Comparison of ENCODE assay signal across 8 cellular contexts in the genomic region with DNA sequence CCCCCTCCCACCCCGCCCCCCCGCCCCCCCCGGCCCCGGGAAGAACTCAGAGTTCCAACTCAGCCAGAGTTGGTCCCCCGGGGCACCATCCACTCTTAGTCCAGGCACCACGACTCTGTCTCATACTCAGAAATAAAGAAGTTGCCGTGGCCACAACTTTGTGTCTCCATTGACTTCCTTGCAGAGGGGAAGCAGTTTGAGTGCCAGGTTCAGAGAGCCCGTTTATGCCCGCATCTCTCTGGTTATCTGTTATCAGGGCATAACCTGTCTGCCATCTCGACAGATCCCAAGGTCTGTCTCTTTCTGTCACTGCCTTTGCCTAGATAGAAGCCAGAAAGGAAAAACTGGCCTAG. TPM values are rescaled to one million over a fixed set of nuclear protein-coding genes. Genes with fewer than 3 reads are reported as not detected.
DNase-seq lines count a peak whose midpoint lies in the region; ATAC-seq, FAIRE-seq and TF ChIP-seq lines count a peak whose summit lies in the region.

No MANE protein-coding gene starts in this region.

- H3K4me2 ChIP-seq in MM.1S (ENCODE audit: low read depth, low read length), result peak overlapping the region; percentile 71

- intact Hi-C loops in activated CD4-positive, alpha-beta T cell treated with anti-CD3 and anti-CD28 coated beads for 36 hours (cut with DNase I, micrococcal nuclease), result loop anchor here in 1 of 2 experiments (5.0 kb wide), 2 partner anchors 811 to 1021 kb away; a partner anchor contains a TSS

- POLR2A ChIA-PET in activated CD4-positive, alpha-beta T cell treated with anti-CD3 and anti-CD28 coated beads for 36 hours (lab: Charles Lee), result interaction anchor here (0.6 to 1.5 kb wide), 2 partner anchors 91 to 141 kb away, joined by 3 to 7 read pairs; a partner anchor contains a TSS

- H3K4me1 Mint-ChIP-seq in activated CD4-positive, alpha-beta T cell treated with anti-CD3 and anti-CD28 coated beads for 36 hours, result peaks cover 31% of the 10 kb centered on the region

- peak overlapping the region; percentile 98 for H3K27ac Mint-ChIP-seq in activated CD4-positive, alpha-beta T cell treated with anti-CD3 and anti-CD28 coated beads for 36 hours

- no peak for ATAC-seq in activated CD4-positive, alpha-beta T cell treated with anti-CD3 and anti-CD28 coated beads for 36 hours
- no peak for ATAC-seq in GM19467 (IDR thresholded peaks at IDR 0.05; ENCODE audit: unreplicated experiment)

- DNase-seq in activated CD4-positive, alpha-beta T cell treated with anti-CD3 and anti-CD28 coated beads for 36 hours, result no peak
- no peak for DNase-seq in activated CD4-positive, alpha-beta T cell treated with anti-CD3 and anti-CD28 coated beads for 1 hour
- no peak for DNase-seq in MM.1S
- DNase-seq in caudate nucleus (lab: John Stamatoyannopoulos, UW), result peak in 2 of 61 donors; percentile 48 to 54
- DNase-seq in urothelium cell line (ENCODE audit: low spot score), result no peak
- no peak for DNase-seq in inferior parietal cortex (ENCODE audit: extremely low spot score)

- CTCF ChIA-PET in activated CD4-positive, alpha-beta T cell treated with anti-CD3 and anti-CD28 coated beads for 36 hours (lab: Charles Lee), result interaction anchor here (1.0 kb wide), 3 partner anchors 8 to 75 kb away, joined by 3 to 5 read pairs (median 4); a partner anchor contains a TSS

- H4K20me1 ChIP-seq in MM.1S (ENCODE audit: insufficient read depth, low read length), result peaks cover 13% of the 10 kb centered on the region; the same call in 1 of the 2 replicates

- H3K36me3 ChIP-seq in MM.1S (replicated peaks; ENCODE audit: insufficient read depth, low read length) (no peaks in the 10 kb centered on the region; the same call in 1 of the 2 replicates), muscle layer of duodenum (ENCODE audit: control insufficient read depth in 1 of 2, insufficient read depth in 2 of 2, low read length in 2 of 2) (peaks cover 15 to 17% of the 10 kb centered on the region in 2 donors)

- TF ChIP-seq CTCF in MM.1S (IDR thresholded peaks at IDR 0.05; ENCODE audit: low read length), result no peak

- no peaks in the 10 kb centered on the region for H3K27me3 Mint-ChIP-seq in activated CD4-positive, alpha-beta T cell treated with anti-CD3 and anti-CD28 coated beads for 36 hours

- H2AFZ ChIP-seq in MM.1S (ENCODE audit: low read length), result no peak overlapping the region

- H3K4me3 ChIP-seq in MM.1S (ENCODE audit: low read length), result peak overlapping the region; percentile 93
- H3K4me3 ChIP-seq in muscle layer of duodenum (ENCODE audit: low read depth in 1 of 2, low read length in 2 of 2), result peak overlapping the region; percentile 85 to 89

- peak overlapping the region; percentile 41; the same call in 1 of the 2 replicates for H3K9ac ChIP-seq in MM.1S (ENCODE audit: low read length)

- peaks cover 5% of the 10 kb centered on the region; the same call in 1 of the 2 replicates for H3F3A ChIP-seq in MM.1S (ENCODE audit: insufficient read depth, low read length)

- peaks cover 48% of the 10 kb centered on the region for H3K79me2 ChIP-seq in MM.1S (ENCODE audit: low read length)

- no peak for FAIRE-seq in urothelium cell line (lab: Jason Lieb, UNC)

- H3K27ac ChIP-seq in MM.1S (ENCODE audit: low read length) (no peak overlapping the region), caudate nucleus (ENCODE audit: low read depth, low read length) (peak overlapping the region; percentile 88), muscle layer of duodenum (ENCODE audit: low read length) (peak overlapping the region; percentile 73)

- H3K9me3 ChIP-seq in MM.1S (replicated peaks; ENCODE audit: insufficient read depth, low read length) (no peaks in the 10 kb centered on the region), muscle layer of duodenum (ENCODE audit: control insufficient read depth in 1 of 2, low read length in 2 of 2) (no peaks in the 10 kb centered on the region)

- H3K9me3 Mint-ChIP-seq in activated CD4-positive, alpha-beta T cell treated with anti-CD3 and anti-CD28 coated beads for 36 hours (ENCODE audit: low read depth), result no peaks in the 10 kb centered on the region

- H3K9me2 ChIP-seq in MM.1S (replicated peaks; ENCODE audit: insufficient read depth, low read length), result no peaks in the 10 kb centered on the region

- H3K4me1 ChIP-seq in MM.1S (ENCODE audit: low read length) (peaks cover 22% of the 10 kb centered on the region), muscle layer of duodenum (ENCODE audit: control insufficient read depth in 1 of 2, insufficient read depth in 2 of 2, low read length in 2 of 2) (peaks cover 7 to 24% of the 10 kb centered on the region in 2 donors)

- peak overlapping the region; percentile 97 for H3K4me3 Mint-ChIP-seq in activated CD4-positive, alpha-beta T cell treated with anti-CD3 and anti-CD28 coated beads for 36 hours

- H3K27me3 ChIP-seq in MM.1S (replicated peaks; ENCODE audit: insufficient read depth, low read length) (no peaks in the 10 kb centered on the region), muscle layer of duodenum (ENCODE audit: low read depth, low read length) (no peaks in the 10 kb centered on the region)

- H3K36me3 Mint-ChIP-seq in activated CD4-positive, alpha-beta T cell treated with anti-CD3 and anti-CD28 coated beads for 36 hours (ENCODE audit: low read depth), result peaks cover 41% of the 10 kb centered on the region

RNA-seq across cellular contexts. Expression of a gene that starts 0.6 kb away (rescaled TPM):
- 10 to 100 TPM; 25.1 to 28.9 TPM for total RNA-seq in activated CD4-positive, alpha-beta T cell treated with anti-CD3 and anti-CD28 coated beads for 36 hours

RNA-seq across cellular contexts. Expression of a gene that starts 45.7 kb away (rescaled TPM):
- not detected for total RNA-seq in activated CD4-positive, alpha-beta T cell treated with anti-CD3 and anti-CD28 coated beads for 36 hours
